In the genomic region with DNA sequence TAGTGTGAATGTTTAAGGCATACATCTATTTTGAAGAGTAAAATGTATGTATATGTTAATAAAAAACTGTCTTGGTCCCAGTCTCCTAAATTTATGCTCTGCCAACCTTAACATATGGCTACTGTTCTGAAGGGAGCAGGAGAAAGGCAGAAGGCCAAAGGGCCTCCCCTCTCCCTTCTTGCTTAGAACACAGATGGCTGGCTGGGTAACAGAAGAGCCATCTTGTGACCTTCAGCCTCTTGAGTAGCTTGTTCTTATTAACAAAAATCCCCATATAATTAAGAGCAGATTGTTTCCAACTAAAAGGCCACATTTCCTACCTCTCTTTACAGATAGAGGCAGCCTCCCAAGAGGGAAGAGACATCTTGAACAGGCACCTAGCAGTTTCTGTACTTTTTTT, we compare ENCODE assay signal across 23 cellular contexts. TPM values are rescaled to one million over a fixed set of nuclear protein-coding genes. Genes with fewer than 3 reads are reported as not detected.
A peak's percentile ranks its signal among the peaks of the same experiment; 100 is the strongest.
DNase-seq lines count a peak whose midpoint lies in the region; ATAC-seq and TF ChIP-seq lines count a peak whose summit lies in the region.
"Had no signal": no experiment of that assay in that cellular context is flagged by ENCODE, and none has a peak within 500 bp of the region (broad histone marks: within the 10 kb centered on the region; RNA-seq: fewer than 3 reads in every experiment).

No MANE protein-coding gene starts in this region.

- no peak for DNase-seq in A673 (ENCODE audit: low spot score)
- DNase-seq in CD8-positive, alpha-beta T cell: no peak
- peak; percentile 82 for DNase-seq in NCI-H69 (lab: John Stamatoyannopoulos, UW)
- DNase-seq in cerebellum (ENCODE audit: low spot score): peak; percentile 67
- no peak for DNase-seq in NCI-H187 (lab: John Stamatoyannopoulos, UW)
- DNase-seq in smooth muscle cell (lab: John Stamatoyannopoulos, UW; ENCODE audit: unreplicated experiment): no peak
- DNase-seq in left ventricle myocardium inferior: no peak
- DNase-seq: activated CD8-positive, alpha-beta T cell treated with anti-CD3 and anti-CD28 coated beads for 36 hours; activated T-cell treated with anti-CD3 and anti-CD28 coated beads, Interleukin-2, amount 50 U/mL, for 1 hour; CD4-positive, alpha-beta memory T cell; central memory CD4-positive, alpha-beta T cell; DMS53; NCI-H146; occipital lobe; stimulated activated CD4-positive, alpha-beta T cell treated with anti-CD3 and anti-CD28 coated beads, Interleukin-2, amount 100 ng/mL, for 24 hours; stimulated activated naive B cell treated with anti-CD40 and anti-IgM and Interleukin-4, amounts not matched to agents 10 μg/mL and 1 μg/mL and 100 μg/mL, for 72 hours; T1000 had no signal

- H3K36me3 Mint-ChIP-seq in CD8-positive, alpha-beta T cell: peaks cover 6% of the 10 kb centered on the region

- no peak overlapping the region for H3K4me2 ChIP-seq in smooth muscle cell
- H3K4me2 ChIP-seq: KMS-11 had no signal

- no peak for TF ChIP-seq CTCF in A673 (conservative IDR thresholded peaks at IDR 0.05; ENCODE audit: low read depth, low read length)
- TF ChIP-seq CTCF in CD8-positive, alpha-beta T cell (IDR thresholded peaks at IDR 0.05): no peak
- TF ChIP-seq CTCF in smooth muscle cell (IDR thresholded peaks at IDR 0.05; ENCODE audit: borderline replicate concordance, insufficient read depth, poor library complexity, severe bottlenecking): no peak
- TF ChIP-seq CTCF in left ventricle myocardium inferior (IDR thresholded peaks at IDR 0.05; ENCODE audit: borderline replicate concordance): no peak

- no peak for ATAC-seq in CD8-positive, alpha-beta T cell
- no peak for ATAC-seq in HG02973 (IDR thresholded peaks at IDR 0.05; ENCODE audit: unreplicated experiment)
- ATAC-seq: activated CD8-positive, alpha-beta T cell treated with anti-CD3 and anti-CD28 coated beads for 36 hours; stimulated activated naive B cell treated with anti-CD40 and anti-IgM and Interleukin-4, amounts not matched to agents 10 μg/mL and 1 μg/mL and 100 μg/mL, for 72 hours had no signal

- H3K27me3 ChIP-seq in A673 (replicated peaks; ENCODE audit: insufficient read depth, low read depth, low read length, poor library complexity) (no peaks in the 10 kb centered on the region), smooth muscle cell (ENCODE audit: low read depth) (no peaks in the 10 kb centered on the region), left ventricle myocardium inferior (ENCODE audit: low read depth) (no peaks in the 10 kb centered on the region)
- H3K27me3 ChIP-seq in CD8-positive, alpha-beta T cell (ENCODE audit: insufficient read depth, low read length): no peaks in the 10 kb centered on the region

- H3K4me1 ChIP-seq in A673 (ENCODE audit: insufficient read depth, low read length, poor library complexity, severe bottlenecking) (peaks cover 30% of the 10 kb centered on the region), smooth muscle cell (ENCODE audit: low read depth) (peaks cover 3% of the 10 kb centered on the region), left ventricle myocardium inferior (peaks cover 14% of the 10 kb centered on the region)
- peaks cover 30% of the 10 kb centered on the region for H3K4me1 ChIP-seq in CD8-positive, alpha-beta T cell (ENCODE audit: insufficient read depth, low read length)

- H4K20me1 ChIP-seq in smooth muscle cell (ENCODE audit: low read depth): no peaks in the 10 kb centered on the region

- no peaks in the 10 kb centered on the region for H3K27me3 Mint-ChIP-seq in CD8-positive, alpha-beta T cell (ENCODE audit: low read depth)
- H3K27me3 Mint-ChIP-seq: activated CD8-positive, alpha-beta T cell treated with anti-CD3 and anti-CD28 coated beads for 36 hours; CD4-positive, alpha-beta memory T cell; stimulated activated naive B cell treated with anti-CD40 and anti-IgM and Interleukin-4, amounts not matched to agents 10 μg/mL and 1 μg/mL and 100 μg/mL, for 72 hours had no signal

- H3K9me3 Mint-ChIP-seq in CD8-positive, alpha-beta T cell: no peaks in the 10 kb centered on the region
- H3K9me3 Mint-ChIP-seq: activated CD8-positive, alpha-beta T cell treated with anti-CD3 and anti-CD28 coated beads for 36 hours; CD4-positive, alpha-beta memory T cell; stimulated activated naive B cell treated with anti-CD40 and anti-IgM and Interleukin-4, amounts not matched to agents 10 μg/mL and 1 μg/mL and 100 μg/mL, for 72 hours had no signal

- no peak overlapping the region for H2AFZ ChIP-seq in smooth muscle cell (ENCODE audit: low read depth)

- H3K36me3 ChIP-seq in A673 (ENCODE audit: insufficient read depth, low read length, poor library complexity, severe bottlenecking) (no peaks in the 10 kb centered on the region), smooth muscle cell (ENCODE audit: low read depth) (no peaks in the 10 kb centered on the region), left ventricle myocardium inferior (no peaks in the 10 kb centered on the region)
- H3K36me3 ChIP-seq in CD8-positive, alpha-beta T cell (ENCODE audit: insufficient read depth, low read length): no peaks in the 10 kb centered on the region
- H3K36me3 ChIP-seq: thoracic aorta had no signal

- no TSS peak for BruUV-seq in A673 (replicated peaks; lab: Mats Ljungman, UMichigan)

- H3K4me3 Mint-ChIP-seq in CD8-positive, alpha-beta T cell: no peak overlapping the region
- H3K4me3 Mint-ChIP-seq: activated CD8-positive, alpha-beta T cell treated with anti-CD3 and anti-CD28 coated beads for 36 hours; stimulated activated naive B cell treated with anti-CD40 and anti-IgM and Interleukin-4, amounts not matched to agents 10 μg/mL and 1 μg/mL and 100 μg/mL, for 72 hours had no signal

- H3K9ac ChIP-seq in smooth muscle cell (ENCODE audit: low read depth): no peak overlapping the region
- H3K9ac ChIP-seq: KMS-11 had no signal

- H3K27ac Mint-ChIP-seq in CD8-positive, alpha-beta T cell: peak overlapping the region; percentile 32

- no peaks in the 10 kb centered on the region for H3F3A ChIP-seq in smooth muscle cell (ENCODE audit: low read depth)

- H3K4me1 Mint-ChIP-seq in CD8-positive, alpha-beta T cell (ENCODE audit: low read depth): peaks cover 61% of the 10 kb centered on the region

- peak overlapping the region; percentile 6 for H3K27ac ChIP-seq in A673 (ENCODE audit: low read depth, low read length, poor library complexity, severe bottlenecking)
- no peak overlapping the region for H3K27ac ChIP-seq in CD8-positive, alpha-beta T cell (ENCODE audit: low read depth, low read length)
- H3K27ac ChIP-seq in smooth muscle cell (ENCODE audit: low read depth): no peak overlapping the region
- no peak overlapping the region for H3K27ac ChIP-seq in left ventricle myocardium inferior (replicated peaks)
- H3K27ac ChIP-seq: epithelial cell of prostate, KMS-11, skin epidermis, thoracic aorta had no signal

- no peaks in the 10 kb centered on the region for H3K79me2 ChIP-seq in smooth muscle cell (ENCODE audit: low read depth)

- no peak overlapping the region for H3K4me3 ChIP-seq in A673 (ENCODE audit: low read depth, low read length, poor library complexity, severe bottlenecking)
- H3K4me3 ChIP-seq in CD8-positive, alpha-beta T cell (ENCODE audit: low read depth, low read length): no peak overlapping the region
- H3K4me3 ChIP-seq in smooth muscle cell: no peak overlapping the region
- no peak overlapping the region for H3K4me3 ChIP-seq in left ventricle myocardium inferior
- H3K4me3 ChIP-seq: lung, skin epidermis, thoracic aorta had no signal

- H3K9me3 ChIP-seq in A673 (ENCODE audit: low read depth, low read length, poor library complexity, severe bottlenecking) (no peaks in the 10 kb centered on the region), smooth muscle cell (replicated peaks; ENCODE audit: low read depth) (no peaks in the 10 kb centered on the region), left ventricle myocardium inferior (replicated peaks) (no peaks in the 10 kb centered on the region)
- no peaks in the 10 kb centered on the region for H3K9me3 ChIP-seq in CD8-positive, alpha-beta T cell (ENCODE audit: low read length)
- H3K9me3 ChIP-seq: thoracic aorta had no signal

- CTCF ChIA-PET in A673 (lab: Charles Lee): no interaction called here
- CTCF ChIA-PET in CD8-positive, alpha-beta T cell (lab: Charles Lee): interaction anchor here (0.6 kb wide), 2 partner anchors 38 to 174 kb away, joined by 3 read pairs; no protein-coding TSS in a partner anchor

- intact Hi-C loops in A673 (cut with micrococcal nuclease; ENCODE audit: unreplicated experiment): no loop called here
- intact Hi-C loops in CD8-positive, alpha-beta T cell (cut with DNase I, micrococcal nuclease): loop anchor here in 1 of 2 experiments (5.0 kb wide), 1 partner anchor 33 kb away; no protein-coding TSS in a partner anchor
- intact Hi-C loops in left ventricle myocardium inferior (cut with micrococcal nuclease): no loop called here

- POLR2A ChIA-PET in A673 (lab: Charles Lee; ENCODE audit: low non-redundant PET): no interaction called here
- POLR2A ChIA-PET in CD8-positive, alpha-beta T cell (lab: Charles Lee): no interaction called here

RNA-seq across cellular contexts. Expression of a gene that starts 36.1 kb away (rescaled TPM):
- total RNA-seq in A673 (2021) (337 TPM in 2 replicates), cerebellum (91.5 TPM), smooth muscle cell (20.2 and 58.0 TPM in 2 replicates), left ventricle myocardium inferior (23.4 TPM)
- total RNA-seq in CD8-positive, alpha-beta T cell: 100 to 1,000 TPM; 109 to 117 TPM
- polyA plus RNA-seq in smooth muscle cell: 4.7 and 6.2 TPM in 2 replicates

Comparison
In these comparisons a context has a peak if more than half of its experiments do, and no peak if none do; other contexts are left out.
1. DNase-seq: peak in NCI-H69 (single experiment) and cerebellum (single experiment); none in A673 (single experiment), CD8-positive, alpha-beta T cell (0 of 7), NCI-H187 (0 of 2), smooth muscle cell (single experiment) and left ventricle myocardium inferior (single experiment).